1 cellular context compared by ENCODE assay signal in genomic region chr6:53134601-53135235, GRCh38.
TF ChIP-seq lines count a peak whose summit lies in the region.

No MANE protein-coding gene starts in this region.

TF ChIP-seq in HepG2, 621 proteins besides CTCF, POLR2A, EP300 and RAD21 (continued from another document and continues in another):
- TF ChIP-seq, protein P1, sequence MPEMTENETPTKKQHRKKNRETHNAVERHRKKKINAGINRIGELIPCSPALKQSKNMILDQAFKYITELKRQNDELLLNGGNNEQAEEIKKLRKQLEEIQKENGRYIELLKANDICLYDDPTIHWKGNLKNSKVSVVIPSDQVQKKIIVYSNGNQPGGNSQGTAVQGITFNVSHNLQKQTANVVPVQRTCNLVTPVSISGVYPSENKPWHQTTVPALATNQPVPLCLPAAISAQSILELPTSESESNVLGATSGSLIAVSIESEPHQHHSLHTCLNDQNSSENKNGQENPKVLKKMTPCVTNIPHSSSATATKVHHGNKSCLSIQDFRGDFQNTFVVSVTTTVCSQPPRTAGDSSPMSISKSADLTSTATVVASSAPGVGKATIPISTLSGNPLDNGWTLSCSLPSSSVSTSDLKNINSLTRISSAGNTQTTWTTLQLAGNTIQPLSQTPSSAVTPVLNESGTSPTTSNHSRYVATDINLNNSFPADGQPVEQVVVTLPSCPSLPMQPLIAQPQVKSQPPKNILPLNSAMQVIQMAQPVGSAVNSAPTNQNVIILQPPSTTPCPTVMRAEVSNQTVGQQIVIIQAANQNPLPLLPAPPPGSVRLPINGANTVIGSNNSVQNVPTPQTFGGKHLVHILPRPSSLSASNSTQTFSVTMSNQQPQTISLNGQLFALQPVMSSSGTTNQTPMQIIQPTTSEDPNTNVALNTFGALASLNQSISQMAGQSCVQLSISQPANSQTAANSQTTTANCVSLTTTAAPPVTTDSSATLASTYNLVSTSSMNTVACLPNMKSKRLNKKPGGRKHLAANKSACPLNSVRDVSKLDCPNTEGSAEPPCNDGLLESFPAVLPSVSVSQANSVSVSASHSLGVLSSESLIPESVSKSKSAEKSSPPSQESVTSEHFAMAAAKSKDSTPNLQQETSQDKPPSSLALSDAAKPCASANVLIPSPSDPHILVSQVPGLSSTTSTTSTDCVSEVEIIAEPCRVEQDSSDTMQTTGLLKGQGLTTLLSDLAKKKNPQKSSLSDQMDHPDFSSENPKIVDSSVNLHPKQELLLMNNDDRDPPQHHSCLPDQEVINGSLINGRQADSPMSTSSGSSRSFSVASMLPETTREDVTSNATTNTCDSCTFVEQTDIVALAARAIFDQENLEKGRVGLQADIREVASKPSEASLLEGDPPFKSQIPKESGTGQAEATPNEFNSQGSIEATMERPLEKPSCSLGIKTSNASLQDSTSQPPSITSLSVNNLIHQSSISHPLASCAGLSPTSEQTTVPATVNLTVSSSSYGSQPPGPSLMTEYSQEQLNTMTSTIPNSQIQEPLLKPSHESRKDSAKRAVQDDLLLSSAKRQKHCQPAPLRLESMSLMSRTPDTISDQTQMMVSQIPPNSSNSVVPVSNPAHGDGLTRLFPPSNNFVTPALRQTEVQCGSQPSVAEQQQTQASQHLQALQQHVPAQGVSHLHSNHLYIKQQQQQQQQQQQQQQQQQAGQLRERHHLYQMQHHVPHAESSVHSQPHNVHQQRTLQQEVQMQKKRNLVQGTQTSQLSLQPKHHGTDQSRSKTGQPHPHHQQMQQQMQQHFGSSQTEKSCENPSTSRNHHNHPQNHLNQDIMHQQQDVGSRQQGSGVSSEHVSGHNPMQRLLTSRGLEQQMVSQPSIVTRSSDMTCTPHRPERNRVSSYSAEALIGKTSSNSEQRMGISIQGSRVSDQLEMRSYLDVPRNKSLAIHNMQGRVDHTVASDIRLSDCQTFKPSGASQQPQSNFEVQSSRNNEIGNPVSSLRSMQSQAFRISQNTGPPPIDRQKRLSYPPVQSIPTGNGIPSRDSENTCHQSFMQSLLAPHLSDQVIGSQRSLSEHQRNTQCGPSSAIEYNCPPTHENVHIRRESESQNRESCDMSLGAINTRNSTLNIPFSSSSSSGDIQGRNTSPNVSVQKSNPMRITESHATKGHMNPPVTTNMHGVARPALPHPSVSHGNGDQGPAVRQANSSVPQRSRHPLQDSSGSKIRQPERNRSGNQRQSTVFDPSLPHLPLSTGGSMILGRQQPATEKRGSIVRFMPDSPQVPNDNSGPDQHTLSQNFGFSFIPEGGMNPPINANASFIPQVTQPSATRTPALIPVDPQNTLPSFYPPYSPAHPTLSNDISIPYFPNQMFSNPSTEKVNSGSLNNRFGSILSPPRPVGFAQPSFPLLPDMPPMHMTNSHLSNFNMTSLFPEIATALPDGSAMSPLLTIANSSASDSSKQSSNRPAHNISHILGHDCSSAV (CRISPR knock-in tag; IDR thresholded peaks at IDR 0.05; ENCODE audit: borderline replicate concordance) = no peak
- TF ChIP-seq ZNF20 (CRISPR knock-in tag; IDR thresholded peaks at IDR 0.05) (no peak), FOXJ3 (CRISPR knock-in tag; IDR thresholded peaks at IDR 0.05; ENCODE audit: borderline replicate concordance) (peak; percentile 99; the same call in 1 of the 2 replicates), ZNF3 (CRISPR knock-in tag; IDR thresholded peaks at IDR 0.05) (peak; percentile 75), PAXIP1 (CRISPR knock-in tag; conservative IDR thresholded peaks at IDR 0.05) (peak; percentile 94), ZFP1 (CRISPR knock-in tag; IDR thresholded peaks at IDR 0.05) (peak; percentile 95), ZNF232 (CRISPR knock-in tag; IDR thresholded peaks at IDR 0.05; ENCODE audit: borderline replicate concordance) (no peak), ZFYVE20 (CRISPR knock-in tag; IDR thresholded peaks at IDR 0.05; ENCODE audit: borderline replicate concordance, low read depth) (no peak), NFYC (CRISPR knock-in tag; IDR thresholded peaks at IDR 0.05) (no peak), HOXD1 (CRISPR knock-in tag; IDR thresholded peaks at IDR 0.05) (peak; percentile 82), SP2 (CRISPR knock-in tag; IDR thresholded peaks at IDR 0.05) (no peak), ZSCAN30 (CRISPR knock-in tag; IDR thresholded peaks at IDR 0.05) (no peak), ZNF292 (CRISPR knock-in tag; IDR thresholded peaks at IDR 0.05; ENCODE audit: borderline replicate concordance, low read depth) (peak; percentile 57; the same call in 1 of the 2 replicates), SATB2 (CRISPR knock-in tag; IDR thresholded peaks at IDR 0.05) (no peak), ZNF713 (CRISPR knock-in tag; IDR thresholded peaks at IDR 0.05) (no peak), ZNF121 (CRISPR knock-in tag; IDR thresholded peaks at IDR 0.05) (peak; percentile 100), ATF7 (IDR thresholded peaks at IDR 0.05) (no peak), ATF7 (CRISPR knock-in tag; IDR thresholded peaks at IDR 0.05) (peak; percentile 88; the same call in 1 of the 2 replicates), ATF1 (CRISPR knock-in tag; IDR thresholded peaks at IDR 0.05) (peak; percentile 72), GRHL1 (CRISPR knock-in tag; conservative IDR thresholded peaks at IDR 0.05) (no peak), SIX4 (CRISPR knock-in tag; IDR thresholded peaks at IDR 0.05) (peak; percentile 73; the same call in 1 of the 2 replicates), ATM (IDR thresholded peaks at IDR 0.05; ENCODE audit: borderline replicate concordance) (no peak), ATF7-NPFF (CRISPR knock-in tag; IDR thresholded peaks at IDR 0.05; ENCODE audit: low read depth) (0 out of 2 replicates have a peak, but pooled peaks have one; percentile 44), ASH2L (IDR thresholded peaks at IDR 0.05; ENCODE audit: insufficient read length, low read depth, low read length) (peak; percentile 56), FOXK2 (IDR thresholded peaks at IDR 0.05) (no peak), MBD4 (IDR thresholded peaks at IDR 0.05; ENCODE audit: borderline replicate concordance, low read length) (peak; percentile 77; the same call in 1 of the 2 replicates), ZNF432 (CRISPR knock-in tag; IDR thresholded peaks at IDR 0.05; ENCODE audit: borderline replicate concordance) (no peak), GATAD1 (CRISPR knock-in tag; IDR thresholded peaks at IDR 0.05) (no peak; the same call in 1 of the 2 replicates), TARDBP (CRISPR knock-in tag; IDR thresholded peaks at IDR 0.05) (peak; percentile 94), HOXA7 (CRISPR knock-in tag; IDR thresholded peaks at IDR 0.05) (no peak), HOMEZ (CRISPR knock-in tag; IDR thresholded peaks at IDR 0.05; ENCODE audit: low read depth) (peak; percentile 57; the same call in 1 of the 2 replicates), YEATS2 (CRISPR knock-in tag; IDR thresholded peaks at IDR 0.05; ENCODE audit: borderline replicate concordance) (peak; percentile 44; the same call in 1 of the 2 replicates), ZNF282 (IDR thresholded peaks at IDR 0.05; ENCODE audit: partially characterized antibody) (no peak), NFKB2 (CRISPR knock-in tag; IDR thresholded peaks at IDR 0.05; ENCODE audit: borderline replicate concordance) (no peak), ZNF256 (CRISPR knock-in tag; conservative IDR thresholded peaks at IDR 0.05) (no peak; the same call in 1 of the 2 replicates), GZF1 (CRISPR knock-in tag; IDR thresholded peaks at IDR 0.05) (no peak), ZNF557 (CRISPR knock-in tag; IDR thresholded peaks at IDR 0.05) (no peak), FOSL1 (CRISPR knock-in tag; IDR thresholded peaks at IDR 0.05; ENCODE audit: borderline replicate concordance) (peak; percentile 49; the same call in 1 of the 2 replicates), FOXC1 (CRISPR knock-in tag; IDR thresholded peaks at IDR 0.05; ENCODE audit: borderline replicate concordance) (no peak), XRCC5 (optimal IDR thresholded peaks at IDR 0.05; ENCODE audit: low read length) (peak; percentile 57), ESRRA (CRISPR knock-in tag; IDR thresholded peaks at IDR 0.05; ENCODE audit: low read depth) (peak; percentile 57; the same call in 1 of the 2 replicates), ZNF484 (CRISPR knock-in tag; IDR thresholded peaks at IDR 0.05; ENCODE audit: borderline replicate concordance, low read depth) (no peak; the same call in 1 of the 2 replicates), ZNF564 (CRISPR knock-in tag; IDR thresholded peaks at IDR 0.05) (no peak; the same call in 1 of the 2 replicates), PHF20 (CRISPR knock-in tag; IDR thresholded peaks at IDR 0.05) (no peak), SAFB2 (CRISPR knock-in tag; IDR thresholded peaks at IDR 0.05; ENCODE audit: borderline replicate concordance, low read depth) (no peak), ZNF644 (CRISPR knock-in tag; IDR thresholded peaks at IDR 0.05; ENCODE audit: low read depth) (peak; percentile 45; the same call in 1 of the 2 replicates)
- TF ChIP-seq, protein P2, sequence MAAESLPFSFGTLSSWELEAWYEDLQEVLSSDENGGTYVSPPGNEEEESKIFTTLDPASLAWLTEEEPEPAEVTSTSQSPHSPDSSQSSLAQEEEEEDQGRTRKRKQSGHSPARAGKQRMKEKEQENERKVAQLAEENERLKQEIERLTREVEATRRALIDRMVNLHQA (CRISPR knock-in tag; IDR thresholded peaks at IDR 0.05) = no peak
- TF ChIP-seq, protein P3, sequence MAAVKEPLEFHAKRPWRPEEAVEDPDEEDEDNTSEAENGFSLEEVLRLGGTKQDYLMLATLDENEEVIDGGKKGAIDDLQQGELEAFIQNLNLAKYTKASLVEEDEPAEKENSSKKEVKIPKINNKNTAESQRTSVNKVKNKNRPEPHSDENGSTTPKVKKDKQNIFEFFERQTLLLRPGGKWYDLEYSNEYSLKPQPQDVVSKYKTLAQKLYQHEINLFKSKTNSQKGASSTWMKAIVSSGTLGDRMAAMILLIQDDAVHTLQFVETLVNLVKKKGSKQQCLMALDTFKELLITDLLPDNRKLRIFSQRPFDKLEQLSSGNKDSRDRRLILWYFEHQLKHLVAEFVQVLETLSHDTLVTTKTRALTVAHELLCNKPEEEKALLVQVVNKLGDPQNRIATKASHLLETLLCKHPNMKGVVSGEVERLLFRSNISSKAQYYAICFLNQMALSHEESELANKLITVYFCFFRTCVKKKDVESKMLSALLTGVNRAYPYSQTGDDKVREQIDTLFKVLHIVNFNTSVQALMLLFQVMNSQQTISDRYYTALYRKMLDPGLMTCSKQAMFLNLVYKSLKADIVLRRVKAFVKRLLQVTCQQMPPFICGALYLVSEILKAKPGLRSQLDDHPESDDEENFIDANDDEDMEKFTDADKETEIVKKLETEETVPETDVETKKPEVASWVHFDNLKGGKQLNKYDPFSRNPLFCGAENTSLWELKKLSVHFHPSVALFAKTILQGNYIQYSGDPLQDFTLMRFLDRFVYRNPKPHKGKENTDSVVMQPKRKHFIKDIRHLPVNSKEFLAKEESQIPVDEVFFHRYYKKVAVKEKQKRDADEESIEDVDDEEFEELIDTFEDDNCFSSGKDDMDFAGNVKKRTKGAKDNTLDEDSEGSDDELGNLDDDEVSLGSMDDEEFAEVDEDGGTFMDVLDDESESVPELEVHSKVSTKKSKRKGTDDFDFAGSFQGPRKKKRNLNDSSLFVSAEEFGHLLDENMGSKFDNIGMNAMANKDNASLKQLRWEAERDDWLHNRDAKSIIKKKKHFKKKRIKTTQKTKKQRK (IDR thresholded peaks at IDR 0.05; ENCODE audit: low read length) = no peak
- TF ChIP-seq, protein P4, sequence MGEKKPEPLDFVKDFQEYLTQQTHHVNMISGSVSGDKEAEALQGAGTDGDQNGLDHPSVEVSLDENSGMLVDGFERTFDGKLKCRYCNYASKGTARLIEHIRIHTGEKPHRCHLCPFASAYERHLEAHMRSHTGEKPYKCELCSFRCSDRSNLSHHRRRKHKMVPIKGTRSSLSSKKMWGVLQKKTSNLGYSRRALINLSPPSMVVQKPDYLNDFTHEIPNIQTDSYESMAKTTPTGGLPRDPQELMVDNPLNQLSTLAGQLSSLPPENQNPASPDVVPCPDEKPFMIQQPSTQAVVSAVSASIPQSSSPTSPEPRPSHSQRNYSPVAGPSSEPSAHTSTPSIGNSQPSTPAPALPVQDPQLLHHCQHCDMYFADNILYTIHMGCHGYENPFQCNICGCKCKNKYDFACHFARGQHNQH (CRISPR knock-in tag; IDR thresholded peaks at IDR 0.05) = peak; percentile 83
